29 cellular contexts compared by ENCODE assay signal in genomic region chr5:122408592-122409219, GRCh38.
DNase-seq lines count a peak whose midpoint lies in the region; ATAC-seq, FAIRE-seq and TF ChIP-seq lines count a peak whose summit lies in the region.
"Had no signal": no experiment of that assay in that cellular context is flagged by ENCODE, and none has a peak within 500 bp of the region (broad histone marks: within the 10 kb centered on the region; RNA-seq: fewer than 3 reads in every experiment).

No MANE protein-coding gene starts in this region.

- H4K20me1 ChIP-seq in astrocyte (ENCODE audit: insufficient read depth, low read length): no peaks in the 10 kb centered on the region

- H3K27ac ChIP-seq in astrocyte (ENCODE audit: low read depth, low read length): no peak overlapping the region
- H3K27ac ChIP-seq: brain microvascular endothelial cell, ovary, thoracic aorta had no signal

- H3K36me3 ChIP-seq in astrocyte (ENCODE audit: insufficient read depth, low read length): no peaks in the 10 kb centered on the region
- H3K36me3 ChIP-seq: brain microvascular endothelial cell, ovary, thoracic aorta had no signal

- no peak for TF ChIP-seq CTCF in astrocyte (IDR thresholded peaks at IDR 0.05; ENCODE audit: insufficient read depth, low read depth, low read length)

- no peaks in the 10 kb centered on the region for H3K4me1 Mint-ChIP-seq in astrocyte (ENCODE audit: low read depth, unreplicated experiment)

- H3K27me3 ChIP-seq in astrocyte (ENCODE audit: insufficient read depth, low read length): no peaks in the 10 kb centered on the region
- H3K27me3 ChIP-seq: brain microvascular endothelial cell, ovary had no signal

- no peaks in the 10 kb centered on the region for H3K36me3 Mint-ChIP-seq in astrocyte (ENCODE audit: low read depth, unreplicated experiment)
- H3K36me3 Mint-ChIP-seq: stimulated activated naive B cell treated with anti-CD40 and anti-IgM and Interleukin-4, amounts not matched to agents 10 μg/mL and 1 μg/mL and 100 μg/mL, for 72 hours had no signal

- ATAC-seq in GM21717 (IDR thresholded peaks at IDR 0.05; ENCODE audit: unreplicated experiment): peak; percentile 41
- no peak for ATAC-seq in GM18858 (IDR thresholded peaks at IDR 0.05; ENCODE audit: unreplicated experiment)
- ATAC-seq: mucosa of descending colon, Right ventricle myocardium inferior had no signal

- H3K9me3 ChIP-seq in astrocyte (ENCODE audit: insufficient read depth, low read depth, low read length): no peaks in the 10 kb centered on the region
- H3K9me3 ChIP-seq: mucosa of descending colon, ovary, thoracic aorta had no signal

- no peaks in the 10 kb centered on the region for H3K4me1 ChIP-seq in astrocyte (ENCODE audit: insufficient read depth, low read length)

- no peak overlapping the region for H3K4me3 ChIP-seq in astrocyte (ENCODE audit: insufficient read depth, low read depth, low read length)
- H3K4me3 ChIP-seq: lung, mucosa of descending colon, ovary, thoracic aorta had no signal

- no peak overlapping the region for H3K27ac Mint-ChIP-seq in astrocyte (ENCODE audit: unreplicated experiment)
- H3K27ac Mint-ChIP-seq: activated T-helper 2 cell treated with anti-CD3 and anti-CD28 coated beads, Interferon-gamma antibody, Interleukin-2, Interleukin-4, amounts not matched to agents 10 μg/mL and 5 μg/mL and 100 μg/mL, durations not matched to agents 14 hours and 24 hours and 36 hours; stimulated activated naive B cell treated with anti-CD40 and anti-IgM and Interleukin-4, amounts not matched to agents 10 μg/mL and 1 μg/mL and 100 μg/mL, for 72 hours had no signal

- DNase-seq in CD1c-positive myeloid dendritic cell (ENCODE audit: extremely low spot score) (peak; percentile 73), NCI-H69 (lab: John Stamatoyannopoulos, UW) (peak; percentile 62), astrocyte (ENCODE audit: low read depth) (peak; percentile 4), OCI-M2 (lab: John Stamatoyannopoulos, UW; ENCODE audit: unreplicated experiment) (no peak)
- DNase-seq in activated effector memory CD4-positive, alpha-beta T cell treated with Interleukin-2 at 50 U/mL for 16 hours: no peak
- DNase-seq in activated T-cell treated with anti-CD3 and anti-CD28 coated beads, Interleukin-2, amount 50 U/mL, for 1 hour: no peak
- DNase-seq: activated CD4-positive, alpha-beta T cell treated with anti-CD3 and anti-CD28 coated beads, Interleukin-2, amount 50 U/mL, for 4 hours; activated CD4-positive, CD25-positive, alpha-beta regulatory T cell; activated CD8-positive, alpha-beta memory T cell treated with anti-CD3 and anti-CD28 coated beads, Interleukin-2, amount 50 U/mL, for 48 hours; brain microvascular endothelial cell; Calu3; effector CD8-positive, alpha-beta T cell; HCEC 1CT; head of caudate nucleus; IMR-90; mucosa of descending colon; NCI-H1436 treated with DMSO at 0.1 percent for 48 hours; NCI-H524; ovary; stimulated activated CD4-positive, alpha-beta T cell treated with anti-CD3 and anti-CD28 coated beads, Interleukin-2, amount 100 ng/mL, for 48 hours; stimulated activated naive B cell treated with anti-CD40 and anti-IgM and Interleukin-4, amounts not matched to agents 10 μg/mL and 1 μg/mL and 100 μg/mL, for 72 hours had no signal

- H3K9ac ChIP-seq in astrocyte (ENCODE audit: low read length): no peak overlapping the region

- FAIRE-seq in astrocyte (lab: Jason Lieb, UNC): no peak
- FAIRE-seq: colon had no signal

- no peak overlapping the region for H3K4me3 Mint-ChIP-seq in astrocyte (ENCODE audit: unreplicated experiment)
- H3K4me3 Mint-ChIP-seq: nephron; stimulated activated naive B cell treated with anti-CD40 and anti-IgM and Interleukin-4, amounts not matched to agents 10 μg/mL and 1 μg/mL and 100 μg/mL, for 72 hours had no signal

- H3K9me3 Mint-ChIP-seq in astrocyte (ENCODE audit: unreplicated experiment): no peaks in the 10 kb centered on the region
- H3K9me3 Mint-ChIP-seq: activated T-helper 2 cell treated with anti-CD3 and anti-CD28 coated beads, Interferon-gamma antibody, Interleukin-2, Interleukin-4, amounts not matched to agents 10 μg/mL and 5 μg/mL and 100 μg/mL, durations not matched to agents 14 hours and 24 hours and 36 hours; nephron had no signal

- peaks cover 19% of the 10 kb centered on the region for H3K27me3 Mint-ChIP-seq in astrocyte (ENCODE audit: low read depth, unreplicated experiment)

- no peak overlapping the region for H2AFZ ChIP-seq in astrocyte (ENCODE audit: low read depth, low read length)

- no peaks in the 10 kb centered on the region for H3K79me2 ChIP-seq in astrocyte (ENCODE audit: insufficient read depth, low read length)

- no peak overlapping the region for H3K4me2 ChIP-seq in astrocyte (ENCODE audit: low read length)

Comparison
In these comparisons a context has a peak if more than half of its experiments do, and no peak if none do; other contexts are left out.
1. DNase-seq: peak in CD1c-positive myeloid dendritic cell (single experiment), NCI-H69 (single experiment) and astrocyte (single experiment); none in activated effector memory CD4-positive, alpha-beta T cell treated with Interleukin-2 at 50 U/mL for 16 hours (single experiment), OCI-M2 (single experiment) and activated T-cell treated with anti-CD3 and anti-CD28 coated beads, Interleukin-2, amount 50 U/mL, for 1 hour (single experiment).